Comparison of ENCODE assay signal across 18 cellular contexts in the genomic region with DNA sequence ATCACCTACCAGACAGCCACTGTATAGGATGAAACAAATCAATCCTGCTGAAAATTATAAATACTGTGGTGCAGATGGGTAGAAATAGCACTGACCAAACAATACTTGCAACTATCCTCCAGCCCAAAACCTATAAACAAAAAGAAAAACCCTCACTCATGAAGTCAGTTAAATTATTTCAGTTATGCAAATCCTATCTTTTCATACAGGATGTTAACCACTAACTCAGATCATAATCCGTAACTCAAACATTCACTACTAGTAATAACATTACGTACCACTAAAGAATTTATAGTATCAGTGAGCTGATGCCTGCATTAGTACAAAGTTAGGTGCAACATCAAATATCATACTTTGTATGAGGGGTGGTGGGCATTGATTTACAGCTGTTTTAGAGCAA. TPM values are rescaled to one million over a fixed set of nuclear protein-coding genes. Genes with fewer than 3 reads are reported as not detected.
A peak's percentile ranks its signal among the peaks of the same experiment; 100 is the strongest.
DNase-seq lines count a peak whose midpoint lies in the region; ATAC-seq and TF ChIP-seq lines count a peak whose summit lies in the region.
"Had no signal": no experiment of that assay in that cellular context is flagged by ENCODE, and none has a peak within 500 bp of the region (broad histone marks: within the 10 kb centered on the region; RNA-seq: fewer than 3 reads in every experiment).

No MANE protein-coding gene starts in this region.

- no peak overlapping the region for H2AFZ ChIP-seq in OCI-LY7 (ENCODE audit: low read length)

- H3K4me2 ChIP-seq in OCI-LY7 (ENCODE audit: low read length) = peak overlapping the region; percentile 89

- H3K27ac Mint-ChIP-seq in CD4-positive, alpha-beta T cell = no peak overlapping the region
- H3K27ac Mint-ChIP-seq in WTC11 = no peak overlapping the region
- H3K27ac Mint-ChIP-seq: activated CD4-positive, alpha-beta memory T cell treated with anti-CD3 and anti-CD28 coated beads, Interleukin-2, amount 10 ng/mL, durations not matched to agents 7 days and 5 days; activated naive CD4-positive, alpha-beta T cell treated with anti-CD3 and anti-CD28 coated beads for 36 hours had no signal

- no peak for ATAC-seq in CD4-positive, alpha-beta T cell (ENCODE audit: poor library complexity)
- ATAC-seq in HG02938 (IDR thresholded peaks at IDR 0.05; ENCODE audit: unreplicated experiment) (no peak), WTC11 (no peak)

- H3K27me3 ChIP-seq in CD4-positive, alpha-beta T cell (ENCODE audit: control insufficient read depth, insufficient read depth, low read length) = no peaks in the 10 kb centered on the region
- H3K27me3 ChIP-seq: stomach had no signal

- POLR2A ChIA-PET in CD4-positive, alpha-beta T cell (lab: Charles Lee) = no interaction called here
- POLR2A ChIA-PET in OCI-LY7 (lab: Charles Lee) (interaction anchor here (0.5 to 4.4 kb wide), 6 partner anchors 9 to 213 kb away, joined by 4 to 23 read pairs (median 6); a partner anchor contains a TSS), WTC11 (lab: Charles Lee) (no interaction called here)

- H3K36me3 Mint-ChIP-seq in CD4-positive, alpha-beta T cell (ENCODE audit: low read depth) = peaks cover 21% of the 10 kb centered on the region
- H3K36me3 Mint-ChIP-seq in WTC11 = peaks cover 30% of the 10 kb centered on the region

- peaks cover 32% of the 10 kb centered on the region for H3K4me1 ChIP-seq in OCI-LY7 (ENCODE audit: insufficient read depth, low read length, poor library complexity, severe bottlenecking)

- CTCF ChIA-PET in CD4-positive, alpha-beta T cell (lab: Charles Lee) = no interaction called here
- CTCF ChIA-PET in OCI-LY7 (lab: Charles Lee; ENCODE audit: unreplicated experiment) = interaction anchor here (1.4 kb wide), 1 partner anchor 9 kb away, joined by 3 read pairs; no protein-coding TSS in a partner anchor
- CTCF ChIA-PET in WTC11 (lab: Charles Lee) = no interaction called here

- no peak overlapping the region for H3K27ac ChIP-seq in CD4-positive, alpha-beta T cell (ENCODE audit: low read depth, low read length)
- peak overlapping the region; percentile 83 for H3K27ac ChIP-seq in OCI-LY7 (ENCODE audit: low read depth, low read length, poor library complexity, severe bottlenecking)
- H3K27ac ChIP-seq: stomach had no signal

- no peaks in the 10 kb centered on the region for H3K9me3 ChIP-seq in CD4-positive, alpha-beta T cell (ENCODE audit: control insufficient read depth, low read length)
- peaks cover 14% of the 10 kb centered on the region; the same call in 1 of the 2 replicates for H3K9me3 ChIP-seq in OCI-LY7 (ENCODE audit: low read length)
- H3K9me3 ChIP-seq: stomach had no signal

- H3K4me3 ChIP-seq in OCI-LY7 (ENCODE audit: low read depth, low read length, poor library complexity, severe bottlenecking) = peak overlapping the region; percentile 83
- H3K4me3 ChIP-seq: stomach had no signal

- no TSS peak for BruUV-seq in OCI-LY7 (replicated peaks; lab: Mats Ljungman, UMichigan)

- in situ Hi-C loops in GM13977 (cut with MboI; ENCODE audit: low pct_unique_long_range_greater_than_20kb, low sequenced_read_pairs, unreplicated experiment) = no loop called here

- H3K4me1 Mint-ChIP-seq in CD4-positive, alpha-beta T cell (ENCODE audit: low read depth) = peaks cover 37% of the 10 kb centered on the region
- peaks cover 10% of the 10 kb centered on the region for H3K4me1 Mint-ChIP-seq in WTC11

- peaks cover 67% of the 10 kb centered on the region for H3K79me2 ChIP-seq in OCI-LY7 (ENCODE audit: insufficient read depth, low read depth, low read length)

- peaks cover 60% of the 10 kb centered on the region for H3K36me3 ChIP-seq in OCI-LY7 (ENCODE audit: insufficient read depth, low read length)

- TF ChIP-seq CTCF in CD4-positive, alpha-beta T cell (IDR thresholded peaks at IDR 0.05) = no peak
- no peak for TF ChIP-seq CTCF in GM13977 (IDR thresholded peaks at IDR 0.05; ENCODE audit: extremely low read depth, insufficient read depth, missing control alignments)
- TF ChIP-seq CTCF in OCI-LY7 (conservative IDR thresholded peaks at IDR 0.05; ENCODE audit: low read length) = no peak
- no peak for TF ChIP-seq CTCF in WTC11 (IDR thresholded peaks at IDR 0.05)

- DNase-seq in CD4-positive, alpha-beta T cell = no peak
- DNase-seq in GM13977 (ENCODE audit: low spot score) = peak; percentile 44
- DNase-seq in OCI-LY7 (ENCODE audit: low spot score) = peak; percentile 14
- DNase-seq in hepatic stellate cell (ENCODE audit: low spot score) = peak; percentile 53
- DNase-seq in dermis blood vessel endothelial cell = no peak
- no peak for DNase-seq in anterior cingulate cortex (lab: John Stamatoyannopoulos, UW)
- no peak for DNase-seq in WTC11 (ENCODE audit: low spot score)
- DNase-seq: activated CD4-positive, alpha-beta memory T cell treated with anti-CD3 and anti-CD28 coated beads, Interleukin-2, amount 10 ng/mL, durations not matched to agents 7 days and 5 days; activated naive CD4-positive, alpha-beta T cell treated with anti-CD3 and anti-CD28 coated beads for 36 hours; cortex of kidney; kidney; NCI-H345; retina; RPMI8226; stimulated activated CD4-positive, alpha-beta T cell treated with anti-CD3 and anti-CD28 coated beads, Interleukin-4, amount 100 ng/mL, for 4 hours; stomach; T-helper 9 cell had no signal

- H3K27me3 Mint-ChIP-seq in CD4-positive, alpha-beta T cell = no peaks in the 10 kb centered on the region
- H3K27me3 Mint-ChIP-seq in WTC11 (ENCODE audit: low read depth) = no peaks in the 10 kb centered on the region; the same call in 1 of the 2 replicates
- H3K27me3 Mint-ChIP-seq: activated CD4-positive, alpha-beta memory T cell treated with anti-CD3 and anti-CD28 coated beads, Interleukin-2, amount 10 ng/mL, durations not matched to agents 7 days and 5 days had no signal

- no peaks in the 10 kb centered on the region for H3K9me2 ChIP-seq in OCI-LY7 (ENCODE audit: insufficient read depth, low read length)

- H4K20me1 ChIP-seq in OCI-LY7 (ENCODE audit: insufficient read depth, low read length) = peaks cover 23% of the 10 kb centered on the region

- H3K9me3 Mint-ChIP-seq in CD4-positive, alpha-beta T cell = no peaks in the 10 kb centered on the region
- H3K9me3 Mint-ChIP-seq in WTC11 = no peaks in the 10 kb centered on the region
- H3K9me3 Mint-ChIP-seq: activated CD4-positive, alpha-beta memory T cell treated with anti-CD3 and anti-CD28 coated beads, Interleukin-2, amount 10 ng/mL, durations not matched to agents 7 days and 5 days; activated naive CD4-positive, alpha-beta T cell treated with anti-CD3 and anti-CD28 coated beads for 36 hours had no signal

- intact Hi-C loops in CD4-positive, alpha-beta T cell (cut with DNase I, micrococcal nuclease) = loop anchor here in 1 of 2 experiments (5.0 to 10.0 kb wide), 4 partner anchors 367 to 1781 kb away; a partner anchor contains a TSS
- intact Hi-C loops in OCI-LY7 (cut with micrococcal nuclease; ENCODE audit: unreplicated experiment) = loop anchor here (10.0 kb wide), 1 partner anchor 1781 kb away; a partner anchor contains a TSS

- peak overlapping the region; percentile 91 for H3K4me3 Mint-ChIP-seq in CD4-positive, alpha-beta T cell
- H3K4me3 Mint-ChIP-seq in WTC11 = no peak overlapping the region; the same call in 1 of the 2 replicates

TF ChIP-seq in WTC11, 78 proteins besides CTCF, POLR2A, EP300 and RAD21:
- TF ChIP-seq TCF7 (CRISPR knock-in tag; IDR thresholded peaks at IDR 0.05; ENCODE audit: low read depth) = no peak
- TF ChIP-seq, protein P1, sequence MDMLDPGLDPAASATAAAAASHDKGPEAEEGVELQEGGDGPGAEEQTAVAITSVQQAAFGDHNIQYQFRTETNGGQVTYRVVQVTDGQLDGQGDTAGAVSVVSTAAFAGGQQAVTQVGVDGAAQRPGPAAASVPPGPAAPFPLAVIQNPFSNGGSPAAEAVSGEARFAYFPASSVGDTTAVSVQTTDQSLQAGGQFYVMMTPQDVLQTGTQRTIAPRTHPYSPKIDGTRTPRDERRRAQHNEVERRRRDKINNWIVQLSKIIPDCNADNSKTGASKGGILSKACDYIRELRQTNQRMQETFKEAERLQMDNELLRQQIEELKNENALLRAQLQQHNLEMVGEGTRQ (CRISPR knock-in tag; IDR thresholded peaks at IDR 0.05) = no peak

RNA-seq across cellular contexts. Expression of a gene that starts 2.6 kb away (rescaled TPM):
- 1 to 10 TPM; 5.4 to 8.1 TPM for total RNA-seq in CD4-positive, alpha-beta T cell
- total RNA-seq in OCI-LY7 (2014; rRNA removed; shearing (Covaris generic)) = 40.0 and 51.8 TPM in 2 replicates
- 61.8 and 71.5 TPM in 2 replicates for total RNA-seq in OCI-LY7 (2022)
- total RNA-seq in dermis blood vessel endothelial cell = 15.0 and 36.8 TPM in 2 replicates
- total RNA-seq in WTC11 (2021) = 52.4 to 61.2 TPM (median 54.2 TPM) in 3 replicates

RNA-seq across cellular contexts. Expression of a gene that starts 54.1 kb away (rescaled TPM):
- total RNA-seq in CD4-positive, alpha-beta T cell = 1 to 10 TPM; 4.3 to 5.5 TPM
- total RNA-seq in OCI-LY7 (2014; rRNA removed; shearing (Covaris generic)) = 13.7 and 16.7 TPM in 2 replicates
- total RNA-seq in OCI-LY7 (2022) = 15.0 and 23.8 TPM in 2 replicates
- total RNA-seq in dermis blood vessel endothelial cell = 13.4 and 14.9 TPM in 2 replicates
- total RNA-seq in WTC11 (2021) = 21.9 to 28.6 TPM (median 25.9 TPM) in 3 replicates

RNA-seq across cellular contexts. Expression of a gene that starts 58.5 kb away (rescaled TPM):
- not detected for total RNA-seq in CD4-positive, alpha-beta T cell
- not detected in 2 replicates for total RNA-seq in OCI-LY7 (2014; rRNA removed; shearing (Covaris generic))
- not detected in 2 replicates for total RNA-seq in OCI-LY7 (2022)
- not detected in 2 replicates for total RNA-seq in dermis blood vessel endothelial cell
- 0.23 TPM in 1 of 3 replicates, not detected in the others for total RNA-seq in WTC11 (2021)
- total RNA-seq: activated CD4-positive, alpha-beta memory T cell treated with anti-CD3 and anti-CD28 coated beads, Interleukin-2, amount 10 ng/mL, durations not matched to agents 7 days and 5 days; activated naive CD4-positive, alpha-beta T cell treated with anti-CD3 and anti-CD28 coated beads for 36 hours; stomach had no signal

Comparison
In these comparisons a context has a peak if more than half of its experiments do, and no peak if none do; other contexts are left out.
1. DNase-seq: peak in GM13977 (single experiment), OCI-LY7 (single experiment) and hepatic stellate cell (single experiment); none in CD4-positive, alpha-beta T cell (0 of 10), dermis blood vessel endothelial cell (single experiment), anterior cingulate cortex (0 of 58) and WTC11 (single experiment).